Comparison of ENCODE assay signal across 1 cellular context in genomic region chr16:88869673-88869980, GRCh38.
TF ChIP-seq lines count a peak whose summit lies in the region.

No MANE protein-coding gene starts in this region.

TF ChIP-seq in H1, 55 proteins besides CTCF, POLR2A, EP300 and RAD21:
- TF ChIP-seq POLR2AphosphoS5 (IDR thresholded peaks at IDR 0.05; ENCODE audit: low read depth, low read length) (no peak), HDAC6 (IDR thresholded peaks at IDR 0.05; ENCODE audit: low read depth, low read length) (no peak), GTF2F1 (IDR thresholded peaks at IDR 0.05; ENCODE audit: borderline replicate concordance, low read depth, low read length) (no peak), CHD2 (IDR thresholded peaks at IDR 0.05; ENCODE audit: low read length) (no peak), RBBP5 (IDR thresholded peaks at IDR 0.05; ENCODE audit: borderline replicate concordance, low read depth, low read length) (no peak), TEAD4 (IDR thresholded peaks at IDR 0.05; ENCODE audit: low read depth, low read length) (no peak), BACH1 (IDR thresholded peaks at IDR 0.05; ENCODE audit: low read length) (no peak), MAFK (IDR thresholded peaks at IDR 0.05; ENCODE audit: low read depth, low read length) (no peak), ATF2 (IDR thresholded peaks at IDR 0.05; ENCODE audit: low read length) (no peak), YY1 (IDR thresholded peaks at IDR 0.05; ENCODE audit: low read depth, low read length) (no peak), KDM5A (IDR thresholded peaks at IDR 0.05; ENCODE audit: low read length) (no peak), NRF1 (IDR thresholded peaks at IDR 0.05; ENCODE audit: low read depth, low read length) (no peak), CBX8 (IDR thresholded peaks at IDR 0.05; ENCODE audit: borderline replicate concordance, low read depth, low read length) (no peak), TAF1 (IDR thresholded peaks at IDR 0.05; ENCODE audit: low read depth, low read length) (no peak), SRF (IDR thresholded peaks at IDR 0.05; ENCODE audit: low read depth, low read length) (no peak), RFX5 (IDR thresholded peaks at IDR 0.05; ENCODE audit: borderline replicate concordance, low read depth, low read length) (no peak), CEBPB (IDR thresholded peaks at IDR 0.05; ENCODE audit: low read depth, low read length) (no peak)
